In the genomic region with DNA sequence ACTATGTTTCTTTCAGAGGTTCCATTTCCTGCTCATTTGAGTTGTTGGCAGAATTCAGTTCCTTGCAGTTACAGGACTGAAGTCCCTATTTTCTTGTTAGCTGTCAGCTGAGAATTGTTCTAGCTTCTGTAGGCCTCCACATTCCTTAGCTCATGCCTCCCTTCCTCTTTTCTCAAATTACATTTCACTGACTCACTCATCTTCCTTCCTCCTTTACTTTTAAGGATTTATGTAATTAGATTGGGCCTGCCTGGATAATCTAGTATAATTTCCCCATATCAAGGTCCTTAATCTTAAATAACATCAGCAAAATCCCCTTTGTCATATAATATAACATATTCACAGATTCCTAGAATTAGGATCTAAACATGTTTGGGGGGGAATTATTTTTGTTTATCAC, we compare ENCODE assay signal across 13 cellular contexts. TPM values are rescaled to one million over a fixed set of nuclear protein-coding genes. Genes with fewer than 3 reads are reported as not detected.
DNase-seq lines count a peak whose midpoint lies in the region; ATAC-seq and TF ChIP-seq lines count a peak whose summit lies in the region.
"Had no signal": no experiment of that assay in that cellular context is flagged by ENCODE, and none has a peak within 500 bp of the region (broad histone marks: within the 10 kb centered on the region; RNA-seq: fewer than 3 reads in every experiment).

No MANE protein-coding gene starts in this region.

- POLR2A ChIA-PET in MCF 10A (lab: Yijun Ruan, JAX), result interaction anchor here (1.1 to 1.6 kb wide), 2 partner anchors 11 to 12 kb away, joined by 3 to 8 read pairs; no protein-coding TSS in a partner anchor

- DNase-seq in MCF 10A (ENCODE audit: unreplicated experiment) (peak; percentile 41), breast epithelium (ENCODE audit: low spot score in 2 of 2) (no peak), fibroblast of villous mesenchyme (ENCODE audit: low read depth) (peak; percentile 37), smooth muscle cell of the brain vasculature (ENCODE audit: low read depth, low spot score) (peak; percentile 17), cortex of kidney (lab: John Stamatoyannopoulos, UW) (no peak)
- DNase-seq in NK-92 treated with Interleukin-12 subunit alpha and Interleukin-12 subunit beta, amount 100 ng/mL, for 24 hours (lab: John Stamatoyannopoulos, UW), result no peak
- DNase-seq: activated naive CD8-positive, alpha-beta T cell treated with anti-CD3 and anti-CD28 coated beads, Interleukin-2, amount 50 U/mL, for 24 hours; erythroblast; GDM1 had no signal

- no peak overlapping the region for H3K4me3 ChIP-seq in breast epithelium
- H3K4me3 ChIP-seq in fibroblast of villous mesenchyme (ENCODE audit: low read depth, low read length), result no peak overlapping the region
- H3K4me3 ChIP-seq: A549, prostate gland had no signal

- H3K9me3 ChIP-seq in breast epithelium, result no peaks in the 10 kb centered on the region
- H3K9me3 ChIP-seq: A549, prostate gland had no signal

- peak overlapping the region; percentile 10 for H3K27ac Mint-ChIP-seq in MCF 10A (ENCODE audit: low read depth, unreplicated experiment)
- H3K27ac Mint-ChIP-seq: activated naive CD8-positive, alpha-beta T cell treated with anti-CD3 and anti-CD28 coated beads, Interleukin-2, amount 50 U/mL, for 24 hours had no signal

- TF ChIP-seq POLR2A in breast epithelium (IDR thresholded peaks at IDR 0.05), result no peak

- no TSS peak for BruUV-seq in MCF 10A (replicated peaks; lab: Mats Ljungman, UMichigan)

- H3K4me1 ChIP-seq in breast epithelium, result no peaks in the 10 kb centered on the region
- H3K4me1 ChIP-seq: prostate gland had no signal

- H3K27me3 Mint-ChIP-seq in MCF 10A (ENCODE audit: insufficient read depth, unreplicated experiment), result no peaks in the 10 kb centered on the region
- H3K27me3 Mint-ChIP-seq: activated naive CD8-positive, alpha-beta T cell treated with anti-CD3 and anti-CD28 coated beads, Interleukin-2, amount 50 U/mL, for 24 hours had no signal

- no peak overlapping the region for H3K4me3 Mint-ChIP-seq in MCF 10A (ENCODE audit: unreplicated experiment)
- H3K4me3 Mint-ChIP-seq: activated naive CD8-positive, alpha-beta T cell treated with anti-CD3 and anti-CD28 coated beads, Interleukin-2, amount 50 U/mL, for 24 hours had no signal

- CTCF ChIA-PET in MCF 10A (lab: Yijun Ruan, JAX), result interaction anchor here (0.6 to 1.0 kb wide), 2 partner anchors 9 to 40 kb away, joined by 3 to 7 read pairs; a partner anchor contains a TSS

- intact Hi-C loops in MCF 10A (cut with micrococcal nuclease) (no loop called here), breast epithelium (cut with DNase I; ENCODE audit: low total_unique reads) (no loop called here)

- TF ChIP-seq CTCF in MCF 10A (IDR thresholded peaks at IDR 0.05; ENCODE audit: unreplicated experiment) (no peak), breast epithelium (IDR thresholded peaks at IDR 0.05) (no peak), fibroblast of villous mesenchyme (IDR thresholded peaks at IDR 0.05; ENCODE audit: insufficient read depth, low read depth, low read length) (no peak)

- no peaks in the 10 kb centered on the region for H3K36me3 Mint-ChIP-seq in MCF 10A (ENCODE audit: insufficient read depth, unreplicated experiment)

- H3K27ac ChIP-seq in breast epithelium, result no peak overlapping the region
- H3K27ac ChIP-seq: A549, prostate gland had no signal

- H3K36me3 ChIP-seq in breast epithelium, result no peaks in the 10 kb centered on the region
- H3K36me3 ChIP-seq: prostate gland had no signal

- H3K4me1 Mint-ChIP-seq in MCF 10A (ENCODE audit: insufficient read depth, unreplicated experiment), result peaks cover 10% of the 10 kb centered on the region
- H3K4me1 Mint-ChIP-seq: activated naive CD8-positive, alpha-beta T cell treated with anti-CD3 and anti-CD28 coated beads, Interleukin-2, amount 50 U/mL, for 24 hours had no signal

- ATAC-seq in SK-N-SH treated with all-trans-retinoic acid at 6 μM for 48 hours, result peak; percentile 82
- no peak for ATAC-seq in GM18517 (IDR thresholded peaks at IDR 0.05; ENCODE audit: unreplicated experiment)
- ATAC-seq: A549; activated naive CD8-positive, alpha-beta T cell treated with anti-CD3 and anti-CD28 coated beads, Interleukin-2, amount 50 U/mL, for 24 hours had no signal

- H3K27me3 ChIP-seq in breast epithelium, result no peaks in the 10 kb centered on the region

- no peaks in the 10 kb centered on the region for H3K9me3 Mint-ChIP-seq in MCF 10A (ENCODE audit: unreplicated experiment)
- H3K9me3 Mint-ChIP-seq: activated naive CD8-positive, alpha-beta T cell treated with anti-CD3 and anti-CD28 coated beads, Interleukin-2, amount 50 U/mL, for 24 hours had no signal

TF ChIP-seq in SK-N-SH treated with all-trans-retinoic acid at 6 μM for 48 hours, 23 proteins besides CTCF, POLR2A, EP300 and RAD21:
- no peak for TF ChIP-seq TOX (CRISPR knock-in tag; IDR thresholded peaks at IDR 0.05; ENCODE audit: borderline replicate concordance)
- TF ChIP-seq ISL1 (CRISPR knock-in tag; IDR thresholded peaks at IDR 0.05), result peak; percentile 79
- TF ChIP-seq ZNF8 (CRISPR knock-in tag; IDR thresholded peaks at IDR 0.05), result no peak
TF ChIP-seq in SK-N-SH treated with all-trans-retinoic acid at 6 μM for 48 hours: peak in this region for 1.

RNA-seq across cellular contexts. Expression of a gene that starts 40.6 kb away (rescaled TPM):
- total RNA-seq in MCF 10A (2022) (65.5 and 74.2 TPM in 2 replicates), breast epithelium (100 to 1,000 TPM in 2 of 3 donors, 10 to 100 TPM in 1; 48.4 to 117 (median 103) TPM), fibroblast of villous mesenchyme (64.1 and 85.9 TPM in 2 replicates)

Comparison
In these comparisons a context has a peak if more than half of its experiments do, and no peak if none do; other contexts are left out.
1. DNase-seq: peak in MCF 10A (single experiment), fibroblast of villous mesenchyme (single experiment) and smooth muscle cell of the brain vasculature (single experiment); none in breast epithelium (0 of 2), cortex of kidney (single experiment) and NK-92 treated with Interleukin-12 subunit alpha and Interleukin-12 subunit beta, amount 100 ng/mL, for 24 hours (single experiment).